In genomic region chr9:132800038-132800648, GRCh38 we compare ENCODE assay signal across 8 cellular contexts.
DNase-seq lines count a peak whose midpoint lies in the region; ATAC-seq and TF ChIP-seq lines count a peak whose summit lies in the region.

No MANE protein-coding gene starts in this region.

- H3K4me3 ChIP-seq in epithelial cell of esophagus (ENCODE audit: low read length) = no peak overlapping the region

- ATAC-seq in HG03432 (IDR thresholded peaks at IDR 0.05; ENCODE audit: unreplicated experiment) (peak; percentile 45), GM21360 (IDR thresholded peaks at IDR 0.05; ENCODE audit: unreplicated experiment) (no peak)

- DNase-seq in CD1c-positive myeloid dendritic cell (ENCODE audit: extremely low spot score) (peak; percentile 69), NOMO-1 (lab: John Stamatoyannopoulos, UW; ENCODE audit: unreplicated experiment in 2 of 2) (peak; percentile 18 to 36), epithelial cell of esophagus (ENCODE audit: low read depth) (peak; percentile 78), middle frontal gyrus (ENCODE audit: extremely low spot score, low spot score) (peak; percentile 52)
- peak; percentile 10 for DNase-seq in activated CD8-positive, alpha-beta memory T cell treated with anti-CD3 and anti-CD28 coated beads, Interleukin-2, amount 50 U/mL, for 24 hours (ENCODE audit: extremely low read depth)
- peak; percentile 18 to 34 for DNase-seq in stimulated activated CD8-positive, alpha-beta memory T cell treated with anti-CD3 and anti-CD28 coated beads, Interleukin-15, amount 100 ng/mL, for 4 hours (ENCODE audit: low read depth in 2 of 2)

- peak; percentile 82 for TF ChIP-seq CTCF in epithelial cell of esophagus (IDR thresholded peaks at IDR 0.05; ENCODE audit: insufficient read depth, low read depth, low read length, missing control alignments)

Comparison
In these comparisons a context has a peak if more than half of its experiments do, and no peak if none do; other contexts are left out.
1. DNase-seq: peak in every context shown above with its lines; median percentile 78 in epithelial cell of esophagus; 69 in CD1c-positive myeloid dendritic cell; 52 in middle frontal gyrus; 27 in NOMO-1; 26 in stimulated activated CD8-positive, alpha-beta memory T cell treated with anti-CD3 and anti-CD28 coated beads, Interleukin-15, amount 100 ng/mL, for 4 hours; 10 in activated CD8-positive, alpha-beta memory T cell treated with anti-CD3 and anti-CD28 coated beads, Interleukin-2, amount 50 U/mL, for 24 hours.